27 cellular contexts compared by ENCODE assay signal in the genomic region with DNA sequence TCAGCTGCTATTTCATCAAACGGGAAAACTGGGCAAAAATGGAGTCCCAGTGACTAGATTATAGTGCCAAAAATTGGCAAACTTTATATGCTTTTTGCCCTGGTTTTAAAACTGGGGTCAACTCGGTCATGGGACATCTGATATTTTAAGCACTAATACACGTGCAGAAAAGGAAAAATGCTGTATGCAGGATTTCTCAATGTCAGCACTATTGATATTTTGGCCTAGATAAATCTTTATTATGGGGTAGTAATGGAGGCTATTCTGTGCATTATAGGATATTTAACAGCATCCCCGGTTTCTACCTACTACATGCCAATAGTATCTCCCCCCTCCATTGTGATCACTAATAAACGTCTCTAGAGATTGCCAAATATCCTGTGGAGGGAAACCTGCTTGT.
"Had no signal": no experiment of that assay in that cellular context is flagged by ENCODE, and none has a peak within 500 bp of the region (broad histone marks: within the 10 kb centered on the region; RNA-seq: fewer than 3 reads in every experiment).

No MANE protein-coding gene starts in this region.

- ATAC-seq: stimulated activated effector memory CD8-positive, alpha-beta T cell treated with anti-CD3 and anti-CD28 coated beads, Interleukin-12 subunit alpha, Interleukin-12 subunit beta, amount 100 ng/mL, for 72 hours; stimulated activated memory B cell treated with anti-CD40 and anti-IgM and Interleukin-4, amounts not matched to agents 10 μg/mL and 1 μg/mL and 100 μg/mL, for 72 hours; stimulated activated naive B cell treated with anti-CD40 and anti-IgM and Interleukin-4, amounts not matched to agents 10 μg/mL and 1 μg/mL and 100 μg/mL, for 72 hours; stimulated activated naive CD8-positive, alpha-beta T cell treated with anti-CD3 and anti-CD28 coated beads, Interleukin-15, amount 100 ng/mL, for 72 hours; stimulated activated naive CD8-positive, alpha-beta T cell treated with anti-CD3 and anti-CD28 coated beads, Interleukin-15, Interleukin-2, amounts not matched to agents 100 U/mL and 50 U/mL, for 24 hours; upper lobe of right lung had no signal

- FAIRE-seq: urothelium cell line had no signal

- H3K4me3 ChIP-seq: stomach, suprapubic skin, testis, thoracic aorta, thyroid gland, tibial artery, tibial nerve, transverse colon, upper lobe of left lung, upper lobe of right lung, uterus, vagina had no signal

- H3K36me3 ChIP-seq: stomach, suprapubic skin, thoracic aorta, thyroid gland, tibial artery, tibial nerve, transverse colon, upper lobe of left lung, upper lobe of right lung, uterus, vagina had no signal

- DNase-seq: stimulated activated CD4-positive, alpha-beta T cell treated with anti-CD3 and anti-CD28 coated beads, Interleukin-2, amount 100 ng/mL, for 48 hours; stimulated activated CD4-positive, alpha-beta T cell treated with anti-CD3 and anti-CD28 coated beads, Interleukin-4, amount 100 ng/mL, for 1 hour; stimulated activated CD4-positive, alpha-beta T cell treated with anti-CD3 and anti-CD28 coated beads, Interleukin-4, amount 100 ng/mL, for 24 hours; stimulated activated CD4-positive, alpha-beta T cell treated with anti-CD3 and anti-CD28 coated beads, Interleukin-4, amount 100 ng/mL, for 4 hours; stimulated activated CD8-positive, alpha-beta memory T cell treated with anti-CD3 and anti-CD28 coated beads, Interleukin-4, amount 100 ng/mL, for 48 hours; stimulated activated naive B cell treated with anti-CD40 and anti-IgM and Interleukin-4, amounts not matched to agents 10 μg/mL and 1 μg/mL and 100 μg/mL, for 72 hours; stimulated activated naive CD4-positive, alpha-beta T cell; stimulated activated naive CD4-positive, alpha-beta T cell treated with Interleukin-2 at 50 U/mL for 16 hours; stimulated activated naive CD8-positive, alpha-beta T cell treated with anti-CD3 and anti-CD28 coated beads, Interleukin-15, amount 100 ng/mL, for 72 hours; stimulated activated naive CD8-positive, alpha-beta T cell treated with anti-CD3 and anti-CD28 coated beads, Interleukin-15, Interleukin-2, amounts not matched to agents 100 U/mL and 50 U/mL, for 24 hours; stomach; substantia nigra; testis; thyroid gland; tibial artery; transverse colon; trophoblast cell; upper lobe of left lung; upper lobe of right lung; uterus had no signal

- H3K27ac ChIP-seq: stomach, suprapubic skin, testis, thoracic aorta, thyroid gland, tibial artery, tibial nerve, transverse colon, upper lobe of left lung, upper lobe of right lung, uterus, vagina had no signal

- H3K4me1 ChIP-seq: stomach, suprapubic skin, testis, thyroid gland, tibial artery, tibial nerve, transverse colon, upper lobe of left lung, upper lobe of right lung, uterus, vagina had no signal

- H3K9me3 ChIP-seq: stomach, suprapubic skin, testis, thoracic aorta, thyroid gland, tibial artery, tibial nerve, transverse colon, upper lobe of left lung, upper lobe of right lung, uterus, vagina had no signal

- H3K27me3 ChIP-seq: stomach, suprapubic skin, testis, thyroid gland, tibial artery, tibial nerve, upper lobe of left lung, upper lobe of right lung, uterus, vagina had no signal
